In the genomic region with DNA sequence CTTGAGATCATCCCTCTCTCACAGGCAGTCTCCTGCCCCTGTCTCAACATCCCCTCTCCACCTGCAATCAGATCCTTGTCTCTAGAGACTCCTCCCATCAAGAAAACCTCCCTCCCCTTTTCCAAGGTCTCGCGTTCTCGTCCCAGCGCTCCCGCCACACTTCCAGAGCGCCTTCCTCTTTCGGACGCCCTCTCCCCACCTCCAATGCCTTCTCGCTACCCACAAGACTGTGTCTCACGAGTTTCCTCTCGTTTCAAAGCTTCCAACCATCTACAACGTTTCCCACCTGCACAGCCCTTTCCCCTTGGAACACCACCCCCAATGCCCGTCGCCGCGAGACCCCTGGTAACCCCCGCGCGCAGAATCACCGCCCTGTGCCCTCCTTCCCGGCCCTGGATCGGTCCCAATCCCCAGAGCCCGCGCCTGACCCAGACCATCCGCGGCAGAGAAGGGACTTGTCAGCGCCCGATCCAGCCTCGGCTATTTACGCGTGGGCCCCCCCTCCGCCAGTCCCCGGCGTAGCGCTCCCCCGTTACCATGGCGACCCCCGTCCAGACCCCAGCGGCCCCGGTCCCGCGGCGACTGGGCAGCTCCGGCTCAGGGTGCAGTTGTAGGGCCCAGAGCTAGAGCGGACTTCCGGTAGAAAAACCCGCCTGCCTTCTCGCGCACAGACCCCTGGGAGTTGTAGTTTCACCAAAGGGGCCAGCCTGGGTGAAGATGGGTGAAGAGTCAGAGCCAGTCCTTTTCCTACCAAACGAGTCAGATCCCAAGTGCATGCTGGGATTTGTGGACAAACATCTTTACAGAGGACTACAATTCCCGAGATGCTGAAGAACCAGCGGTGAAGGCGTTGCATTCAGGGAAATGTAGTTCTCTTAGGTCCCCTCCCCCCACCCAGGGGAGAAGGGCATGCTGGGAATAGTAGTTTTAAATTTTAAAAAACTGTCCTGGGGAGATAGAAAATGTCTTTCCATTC, we compare ENCODE assay signal across 8 cellular contexts. TPM values are rescaled to one million over a fixed set of nuclear protein-coding genes. Genes with fewer than 3 reads are reported as not detected.
A peak's percentile ranks its signal among the peaks of the same experiment; 100 is the strongest.
DNase-seq lines count a peak whose midpoint lies in the region; FAIRE-seq and TF ChIP-seq lines count a peak whose summit lies in the region.

Gene AP2S1 (minus strand): TSS at position 619 of the 976 bp plus-strand sequence. CDS start 80 bp downstream, at position 539.

- H3K4me1 Mint-ChIP-seq in activated naive CD4-positive, alpha-beta T cell treated with anti-CD3 and anti-CD28 coated beads for 36 hours (ENCODE audit: low read depth), result peaks cover 15% of the 10 kb centered on the region

- peak within 1 kb of the TSS; percentile 97 for H3K18ac ChIP-seq in neuronal stem cell (ENCODE audit: low read length)

- H3K27ac Mint-ChIP-seq in activated naive CD4-positive, alpha-beta T cell treated with anti-CD3 and anti-CD28 coated beads for 36 hours, result peak within 1 kb of the TSS; percentile 74

- H3K27ac ChIP-seq in neuronal stem cell (replicated peaks; ENCODE audit: low read length), result peak within 1 kb of the TSS; percentile 89

- no peaks in the 10 kb centered on the region for H3K9me3 Mint-ChIP-seq in activated naive CD4-positive, alpha-beta T cell treated with anti-CD3 and anti-CD28 coated beads for 36 hours

- H2AFZ ChIP-seq in neuronal stem cell (ENCODE audit: low read length), result peak within 1 kb of the TSS; percentile 86

- TF ChIP-seq CTCF in HFF-Myc (IDR thresholded peaks at IDR 0.05; ENCODE audit: low read depth, low read length, missing control alignments) (no peak), subcutaneous adipose tissue (IDR thresholded peaks at IDR 0.05; ENCODE audit: low read depth) (no peak)

- peak within 1 kb of the TSS; percentile 82 for H2BK5ac ChIP-seq in neuronal stem cell (ENCODE audit: low read length)

- H4K8ac ChIP-seq in neuronal stem cell (ENCODE audit: low read depth, low read length), result no peak within 1 kb of the TSS

- H2AK5ac ChIP-seq in neuronal stem cell (ENCODE audit: low read depth, low read length), result no peak within 1 kb of the TSS

- H3K4ac ChIP-seq in neuronal stem cell (ENCODE audit: low read length), result peak within 1 kb of the TSS; percentile 90

- no peaks in the 10 kb centered on the region for H3K79me1 ChIP-seq in neuronal stem cell (ENCODE audit: low read depth, low read length)

- CTCF ChIA-PET in activated naive CD4-positive, alpha-beta T cell treated with anti-CD3 and anti-CD28 coated beads for 36 hours (lab: Charles Lee), result interaction anchor here (0.6 to 1.8 kb wide), 6 partner anchors 11 to 363 kb away, joined by 3 to 7 read pairs (median 4); no protein-coding TSS in a partner anchor

- peak within 1 kb of the TSS; percentile 94 for H3K23ac ChIP-seq in neuronal stem cell (ENCODE audit: low read depth, low read length, poor library complexity)

- H3K4me3 ChIP-seq in HFF-Myc (replicated peaks; ENCODE audit: low read depth, low read length), result peak within 1 kb of the TSS; percentile 97
- H3K4me3 ChIP-seq in neuronal stem cell (ENCODE audit: low read length in 2 of 2), result peak within 1 kb of the TSS; percentile 64 to 94

- peaks cover 3% of the 10 kb centered on the region for H3K36me3 Mint-ChIP-seq in activated naive CD4-positive, alpha-beta T cell treated with anti-CD3 and anti-CD28 coated beads for 36 hours (ENCODE audit: low read depth)

- peak within 1 kb of the TSS; percentile 81 for H2BK12ac ChIP-seq in neuronal stem cell (ENCODE audit: low read length)

- H2BK15ac ChIP-seq in neuronal stem cell (ENCODE audit: low read length), result no peak within 1 kb of the TSS

- no peaks in the 10 kb centered on the region for H3K27me3 ChIP-seq in neuronal stem cell (ENCODE audit: control insufficient read depth in 3 of 3, insufficient read depth in 3 of 3, low read depth in 1 of 3, low read length in 3 of 3)

- H3K4me1 ChIP-seq in neuronal stem cell (ENCODE audit: control insufficient read depth in 2 of 2, insufficient read depth in 1 of 2, low read depth in 1 of 2, low read length in 2 of 2), result peaks cover 6 to 7% of the 10 kb centered on the region in 2 donors

- peak within 1 kb of the TSS; percentile 81 for H3K4me2 ChIP-seq in neuronal stem cell (ENCODE audit: insufficient read depth, low read length, poor library complexity, severe bottlenecking)

- H4K91ac ChIP-seq in neuronal stem cell (ENCODE audit: low read depth, low read length, poor library complexity), result no peak within 1 kb of the TSS

- peak within 1 kb of the TSS; percentile 58 for H3K14ac ChIP-seq in neuronal stem cell (ENCODE audit: low read length)

- no peak within 1 kb of the TSS for H2BK120ac ChIP-seq in neuronal stem cell (ENCODE audit: low read depth, low read length)

- peaks cover 3 to 23% of the 10 kb centered on the region in 2 donors for H3K36me3 ChIP-seq in neuronal stem cell (replicated peaks in 1 of 2; ENCODE audit: control insufficient read depth in 2 of 2, insufficient read depth in 2 of 2, low read length in 2 of 2)

- H3K9me3 ChIP-seq in neuronal stem cell (replicated peaks in 1 of 2; ENCODE audit: control insufficient read depth in 2 of 2, insufficient read depth in 1 of 2, low read depth in 1 of 2, low read length in 2 of 2), result no peaks in the 10 kb centered on the region

- H3K9ac ChIP-seq in neuronal stem cell (ENCODE audit: low read depth, low read length, poor library complexity), result peak within 1 kb of the TSS; percentile 96

- FAIRE-seq in frontal cortex (lab: Jason Lieb, UNC), result peak; percentile 94

- WGBS in neuronal stem cell (ENCODE audit: extremely low coverage in 2 of 2, insufficient read length in 2 of 2, insufficient replicate concordance in 1 of 2), 2 donors, result no CpG with 5 or more reads among the region's 53 CpGs

- DNase-seq in GM03348 (ENCODE audit: low spot score) (peak; percentile 93), HFF-Myc (ENCODE audit: extremely low read depth, low read depth) (peak; percentile 99), NAMALWA (ENCODE audit: low spot score) (peak; percentile 99), SK-N-DZ (ENCODE audit: low spot score) (peak; percentile 97), frontal cortex (ENCODE audit: low spot score in 2 of 2) (peak; percentile 96 to 97), neuronal stem cell (ENCODE audit: low spot score) (peak; percentile 98)
- DNase-seq in activated naive CD4-positive, alpha-beta T cell treated with anti-CD3 and anti-CD28 coated beads for 36 hours, result peak; percentile 96

- intact Hi-C loops in activated naive CD4-positive, alpha-beta T cell treated with anti-CD3 and anti-CD28 coated beads for 36 hours (cut with micrococcal nuclease), result loop anchor here (1.0 to 2.0 kb wide), 4 partner anchors 10 to 263 kb away; partner anchors contain the start of genes ARHGAP35, SLC1A5, TMEM160 and ZC3H4

- H3K27me3 Mint-ChIP-seq in activated naive CD4-positive, alpha-beta T cell treated with anti-CD3 and anti-CD28 coated beads for 36 hours (ENCODE audit: low read depth), result no peaks in the 10 kb centered on the region

- H3K4me3 Mint-ChIP-seq in activated naive CD4-positive, alpha-beta T cell treated with anti-CD3 and anti-CD28 coated beads for 36 hours, result peak within 1 kb of the TSS; percentile 90

RNA-seq across cellular contexts. Expression of gene AP2S1, which starts in this region (rescaled TPM):
- 56.7 and 71.7 TPM in 2 replicates for polyA plus RNA-seq in SK-N-DZ (2014; cell fraction: cytosol; rRNA removed)
- 38.9 and 43.7 TPM in 2 replicates for polyA plus RNA-seq in SK-N-DZ (2014; cell fraction: nucleus; rRNA removed)
- total RNA-seq in activated naive CD4-positive, alpha-beta T cell treated with anti-CD3 and anti-CD28 coated beads for 36 hours, result 100 to 1,000 TPM; 112 to 118 TPM
- total RNA-seq in frontal cortex (64.8 TPM), subcutaneous adipose tissue (100 to 1,000 TPM in 2 of 4 donors, 10 to 100 TPM in 2; 69.3 to 126 (median 97.3) TPM)
- polyA plus RNA-seq in neuronal stem cell (2013, experiment 1 of 2), result 133 TPM
- polyA plus RNA-seq in neuronal stem cell (2013, experiment 2 of 2), result 137 TPM

Comparison
In these comparisons a context has a peak if more than half of its experiments do, and no peak if none do; other contexts are left out.
1. Peak in every context shown above with its lines: DNase-seq, H3K4me3 ChIP-seq and H3K27ac ChIP-seq.